ENCODE assay signal across 8 cellular contexts in genomic region chr3:137032465-137033120, GRCh38.
DNase-seq lines count a peak whose midpoint lies in the region; ATAC-seq and TF ChIP-seq lines count a peak whose summit lies in the region.

No MANE protein-coding gene starts in this region.

- peak; percentile 97 for TF ChIP-seq CTCF in chondrocyte (IDR thresholded peaks at IDR 0.05)

- H3K27me3 Mint-ChIP-seq in chondrocyte (ENCODE audit: low read depth): peaks cover 12% of the 10 kb centered on the region

- peaks cover 9% of the 10 kb centered on the region for H3K4me1 Mint-ChIP-seq in chondrocyte (ENCODE audit: low read depth)

- no peaks in the 10 kb centered on the region for H3K9me3 Mint-ChIP-seq in chondrocyte (ENCODE audit: low read depth)

- peak overlapping the region; percentile 74 for H3K4me3 Mint-ChIP-seq in chondrocyte (ENCODE audit: unreplicated experiment)

- peak; percentile 72 for ATAC-seq in GM18508 (IDR thresholded peaks at IDR 0.05; ENCODE audit: insufficient read depth, unreplicated experiment)
- ATAC-seq in HG03066 (IDR thresholded peaks at IDR 0.05; ENCODE audit: low read depth, unreplicated experiment): peak; percentile 90

- DNase-seq in A172 (ENCODE audit: low spot score) (peak; percentile 77), NCI-H2171 (lab: John Stamatoyannopoulos, UW) (peak; percentile 64), chondrocyte (ENCODE audit: low spot score) (no peak), kidney tubule cell (ENCODE audit: low spot score) (peak; percentile 81)
- DNase-seq in activated CD4-positive, CD25-positive, alpha-beta regulatory T cell treated with anti-CD3 and anti-CD28 coated beads, Interleukin-2, amount 50 U/mL, for 72 hours: peak; percentile 90
- peak; percentile 68 to 78 for DNase-seq in stimulated activated CD4-positive, alpha-beta T cell treated with anti-CD3 and anti-CD28 coated beads, Interleukin-1b, Interleukin-23, amount 100 ng/mL, for 4 hours (ENCODE audit: low read depth in 2 of 2)

- no peaks in the 10 kb centered on the region for H3K36me3 Mint-ChIP-seq in chondrocyte (ENCODE audit: low read depth)

- no peak overlapping the region for H3K27ac Mint-ChIP-seq in chondrocyte (ENCODE audit: unreplicated experiment)
